Comparison of ENCODE assay signal across 18 cellular contexts in the genomic region with DNA sequence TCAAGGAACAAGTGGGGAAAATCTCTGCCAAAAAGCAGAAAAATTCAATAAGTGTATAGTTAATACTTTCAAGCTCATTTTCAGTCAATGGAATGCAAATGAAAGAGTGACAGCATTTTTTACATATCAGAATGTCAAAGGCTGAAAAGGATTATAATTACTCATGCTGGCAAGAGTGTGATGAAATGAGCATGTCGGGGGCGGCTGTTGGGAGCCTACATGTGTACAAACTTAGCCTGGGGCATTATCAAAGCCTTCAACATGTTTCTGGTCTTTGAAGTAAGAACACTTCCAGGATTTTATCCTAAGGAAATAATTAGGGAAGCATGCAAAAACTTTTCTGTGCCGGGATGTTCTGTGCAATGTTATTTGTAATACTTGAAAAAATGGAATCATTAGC.
DNase-seq lines count a peak whose midpoint lies in the region; TF ChIP-seq lines count a peak whose summit lies in the region.
"Had no signal": no experiment of that assay in that cellular context is flagged by ENCODE, and none has a peak within 500 bp of the region (broad histone marks: within the 10 kb centered on the region; RNA-seq: fewer than 3 reads in every experiment).

No MANE protein-coding gene starts in this region.

- no peak overlapping the region for H2BK12ac ChIP-seq in trophoblast cell (ENCODE audit: low read length)

- no peak overlapping the region for H4K12ac ChIP-seq in trophoblast cell (ENCODE audit: low read depth, low read length)

- no peak overlapping the region for H3K9ac ChIP-seq in trophoblast cell (ENCODE audit: low read length)
- H3K9ac ChIP-seq: BLaER1 treated with 17β-estradiol and CSF1 and Interleukin-3, amounts not matched to agents 10 nM and 100 nM; parathyroid adenoma had no signal

- no peak overlapping the region for H2BK120ac ChIP-seq in trophoblast cell (ENCODE audit: insufficient read depth, low read length, poor library complexity)

- H3K4me2 ChIP-seq in trophoblast cell (ENCODE audit: low read length), result no peak overlapping the region
- H3K4me2 ChIP-seq: BLaER1 treated with 17β-estradiol and CSF1 and Interleukin-3, amounts not matched to agents 10 nM and 100 nM had no signal

- H3K9me3 ChIP-seq in trophoblast cell (ENCODE audit: insufficient read depth, low read depth, low read length), result no peaks in the 10 kb centered on the region
- H3K9me3 ChIP-seq: BLaER1 treated with 17β-estradiol and CSF1 and Interleukin-3, amounts not matched to agents 10 nM and 100 nM had no signal

- no peak overlapping the region for H4K8ac ChIP-seq in trophoblast cell (ENCODE audit: low read depth, low read length)

- peaks cover 9 to 14% of the 10 kb centered on the region in 2 experiments for H3K4me1 ChIP-seq in trophoblast cell (ENCODE audit: control insufficient read depth in 1 of 2, insufficient read depth in 2 of 2, low read length in 2 of 2)
- H3K4me1 ChIP-seq: BLaER1 treated with 17β-estradiol and CSF1 and Interleukin-3, amounts not matched to agents 10 nM and 100 nM; parathyroid adenoma had no signal

- no peak overlapping the region for H3K23ac ChIP-seq in trophoblast cell (ENCODE audit: low read length)

- peaks cover 46% of the 10 kb centered on the region for H3K79me1 ChIP-seq in trophoblast cell (ENCODE audit: low read length)

- H3K27me3 ChIP-seq in trophoblast cell (ENCODE audit: insufficient read depth, low read length), result no peaks in the 10 kb centered on the region
- H3K27me3 ChIP-seq: BLaER1 treated with 17β-estradiol and CSF1 and Interleukin-3, amounts not matched to agents 10 nM and 100 nM had no signal

- H3K79me2 ChIP-seq in trophoblast cell (ENCODE audit: control insufficient read depth, insufficient read depth, low read length, poor library complexity), result peaks cover 6% of the 10 kb centered on the region
- H3K79me2 ChIP-seq: parathyroid adenoma had no signal

- H3K27ac ChIP-seq in trophoblast cell (ENCODE audit: low read depth, low read length), result peak overlapping the region; percentile 34
- H3K27ac ChIP-seq: BLaER1 treated with 17β-estradiol and CSF1 and Interleukin-3, amounts not matched to agents 10 nM and 100 nM; parathyroid adenoma; VCaP had no signal

- WGBS in trophoblast cell (ENCODE audit: extremely low coverage, insufficient coverage, insufficient read length), result no CpG with 5 or more reads among the region's 3 CpGs

- H2AFZ ChIP-seq in trophoblast cell (ENCODE audit: insufficient read depth, low read length, poor library complexity), result no peak overlapping the region
- H2AFZ ChIP-seq: parathyroid adenoma had no signal

- H3K4ac ChIP-seq in trophoblast cell (ENCODE audit: low read depth, low read length), result no peak overlapping the region

- in situ Hi-C loops in GM13977 (cut with MboI; ENCODE audit: low pct_unique_long_range_greater_than_20kb, low sequenced_read_pairs, unreplicated experiment), result no loop called here

- H2AK5ac ChIP-seq in trophoblast cell (ENCODE audit: low read length), result no peak overlapping the region

- DNase-seq in Daoy (ENCODE audit: low read depth) (peak; percentile 17), NCI-H226 (peak; percentile 72), epithelial cell of esophagus (ENCODE audit: low read depth) (peak; percentile 66), trophoblast cell (peak; percentile 88 to 96), GM13977 (ENCODE audit: low spot score) (no peak), mesenteric fat pad (ENCODE audit: low spot score) (no peak)
- no peak for DNase-seq in activated CD4-positive, alpha-beta T cell treated with anti-CD3 and anti-CD28 coated beads for 1 hour
- DNase-seq: DMS 273 treated with DMSO at 0.1 percent for 48 hours; H9; naive B cell; NCI-H2227 treated with DMSO at 0.1 percent for 48 hours; NK-92 treated with Interleukin-12 subunit alpha and Interleukin-12 subunit beta, amount 100 ng/mL, for 24 hours; stimulated activated CD4-positive, alpha-beta T cell treated with anti-CD3 and anti-CD28 coated beads, Interleukin-4, amount 100 ng/mL, for 4 hours; stimulated activated CD8-positive, alpha-beta memory T cell treated with anti-CD3 and anti-CD28 coated beads, Interleukin-4, amount 100 ng/mL, for 48 hours; T-cell had no signal

- H3K18ac ChIP-seq in trophoblast cell (ENCODE audit: low read length), result no peak overlapping the region

- TF ChIP-seq CTCF in epithelial cell of esophagus (IDR thresholded peaks at IDR 0.05; ENCODE audit: insufficient read depth, low read depth, low read length, missing control alignments) (no peak), GM13977 (IDR thresholded peaks at IDR 0.05; ENCODE audit: extremely low read depth, insufficient read depth, missing control alignments) (no peak)

- no peak overlapping the region for H4K91ac ChIP-seq in trophoblast cell (ENCODE audit: low read depth, low read length)

- H2BK5ac ChIP-seq in trophoblast cell (ENCODE audit: low read depth, low read length, poor library complexity), result no peak overlapping the region

- H3K36me3 ChIP-seq in trophoblast cell (ENCODE audit: control insufficient read depth in 1 of 2, insufficient read depth in 2 of 2, low read length in 2 of 2), result no peaks in the 10 kb centered on the region
- H3K36me3 ChIP-seq: BLaER1 treated with 17β-estradiol and CSF1 and Interleukin-3, amounts not matched to agents 10 nM and 100 nM had no signal

- no peak overlapping the region for H3K4me3 ChIP-seq in epithelial cell of esophagus (ENCODE audit: low read length)
- H3K4me3 ChIP-seq in trophoblast cell (ENCODE audit: low read depth, low read length), result no peak overlapping the region
- H3K4me3 ChIP-seq: BLaER1 treated with 17β-estradiol and CSF1 and Interleukin-3, amounts not matched to agents 10 nM and 100 nM had no signal

- no peak overlapping the region for H3K14ac ChIP-seq in trophoblast cell (ENCODE audit: low read length)

Comparison
In these comparisons a context has a peak if more than half of its experiments do, and no peak if none do; other contexts are left out.
1. DNase-seq: peak in Daoy (single experiment), NCI-H226 (single experiment), epithelial cell of esophagus (single experiment) and trophoblast cell (2 of 2); none in GM13977 (single experiment), mesenteric fat pad (single experiment) and activated CD4-positive, alpha-beta T cell treated with anti-CD3 and anti-CD28 coated beads for 1 hour (single experiment).